In the genomic region with DNA sequence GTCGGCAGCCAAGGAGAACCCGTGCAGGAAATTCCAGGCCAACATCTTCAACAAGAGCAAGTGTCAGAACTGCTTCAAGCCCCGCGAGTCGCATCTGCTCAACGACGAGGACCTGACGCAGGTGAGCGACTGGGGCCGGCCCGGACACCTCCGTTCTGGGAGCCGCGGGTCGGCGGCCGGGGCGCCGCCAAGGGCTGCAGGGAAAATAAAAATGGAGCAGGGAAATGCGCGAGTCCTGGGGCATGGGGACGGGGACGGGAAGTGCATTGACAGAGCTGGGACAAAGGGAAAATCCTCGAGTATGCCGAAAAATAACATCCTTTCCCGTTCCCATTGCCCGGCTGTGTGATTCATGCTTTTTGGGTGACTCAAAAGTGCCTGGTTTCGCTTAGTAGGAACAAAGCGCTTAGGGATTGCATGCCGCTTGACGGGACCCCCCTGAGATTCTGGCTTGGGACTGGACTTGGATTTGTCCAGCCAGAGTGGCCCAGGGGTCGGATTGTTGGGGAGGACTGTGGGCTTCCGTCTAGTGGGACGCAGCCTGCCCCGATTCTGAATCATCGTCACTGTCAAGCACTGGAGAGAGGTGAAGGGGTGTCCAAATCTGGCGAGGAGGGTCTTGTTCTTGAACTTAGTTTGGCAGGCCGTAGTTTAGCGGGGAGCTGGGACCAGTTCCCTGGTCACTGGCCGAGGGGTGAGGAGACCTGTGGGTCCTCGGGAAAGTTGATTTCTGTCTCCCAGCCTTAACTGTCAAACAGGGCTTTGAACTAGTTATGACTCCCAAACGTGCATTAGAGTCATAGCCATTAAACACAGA, we compare ENCODE assay signal across 8 cellular contexts. TPM values are rescaled to one million over a fixed set of nuclear protein-coding genes. Genes with fewer than 3 reads are reported as not detected.
DNase-seq lines count a peak whose midpoint lies in the region.

No MANE protein-coding gene starts in this region.

- H3K4me3 ChIP-seq in SK-N-MC = peak overlapping the region; percentile 94
- H3K4me3 ChIP-seq in mesodermal cell (ENCODE audit: extremely low read depth, insufficient read depth, low read length, poor library complexity, severe bottlenecking) = peak overlapping the region; percentile 63
- peak overlapping the region; percentile 72 for H3K4me3 ChIP-seq in thymus (ENCODE audit: low read length)

- H3K4me1 ChIP-seq in mesodermal cell (ENCODE audit: control insufficient read depth, insufficient read depth, low read length, poor library complexity, severe bottlenecking) = peaks cover 24% of the 10 kb centered on the region
- peaks cover 29% of the 10 kb centered on the region for H3K4me1 ChIP-seq in thymus (ENCODE audit: control insufficient read depth, insufficient read depth, low read length)

- H3K27ac ChIP-seq in SK-N-MC (no peak overlapping the region), mesodermal cell (ENCODE audit: low read depth, low read length, severe bottlenecking) (peak overlapping the region; percentile 85), thymus (ENCODE audit: low read depth) (peak overlapping the region; percentile 54)

- DNase-seq in activated T-cell treated with anti-CD3 and anti-CD28 coated beads for 1 hour (ENCODE audit: low read depth) = peak; percentile 10
- no peak for DNase-seq in activated T-cell treated with anti-CD3 and anti-CD28 coated beads for 4 hours
- no peak for DNase-seq in SK-N-MC (ENCODE audit: low read depth, low spot score)
- peak; percentile 34 for DNase-seq in dedifferentiated amniotic fluid mesenchymal stem cell (ENCODE audit: extremely low spot score)
- DNase-seq in DMS153 (lab: John Stamatoyannopoulos, UW) = no peak
- DNase-seq in NK-92 (lab: John Stamatoyannopoulos, UW; ENCODE audit: unreplicated experiment) = no peak

- H3K36me3 ChIP-seq in SK-N-MC (ENCODE audit: insufficient read depth, low read length) (peaks cover 8% of the 10 kb centered on the region; the same call in 1 of the 2 replicates), mesodermal cell (ENCODE audit: control insufficient read depth, insufficient read depth, low read length) (peaks cover 11% of the 10 kb centered on the region), thymus (ENCODE audit: control insufficient read depth, insufficient read depth) (no peaks in the 10 kb centered on the region)

- H3K9ac ChIP-seq in SK-N-MC (ENCODE audit: insufficient read length) = peak overlapping the region; percentile 87

- H3K27me3 ChIP-seq in thymus (ENCODE audit: control insufficient read depth, insufficient read depth) = no peaks in the 10 kb centered on the region

- H3K9me3 ChIP-seq in SK-N-MC (ENCODE audit: low read depth, low read length) = 0 out of 2 replicates have a peak, but pooled peaks cover 4% of the 10 kb centered on the region
- no peaks in the 10 kb centered on the region for H3K9me3 ChIP-seq in mesodermal cell (ENCODE audit: control insufficient read depth, low read length)
- no peaks in the 10 kb centered on the region for H3K9me3 ChIP-seq in thymus (ENCODE audit: control insufficient read depth)

- WGBS in mesodermal cell (ENCODE audit: insufficient coverage in 2 of 2), 2 experiments = 1 to 2% methylated on average over 36 to 38 of the region's 42 CpGs
- WGBS in thymus = 1% methylated on average over 42 of the region's 42 CpGs

RNA-seq across cellular contexts. Expression of a gene that starts 0.8 kb away (rescaled TPM):
- 152 TPM for polyA plus RNA-seq in mesodermal cell (2013, experiment 1 of 2)
- polyA plus RNA-seq in mesodermal cell (2013, experiment 2 of 2) = 137 TPM
- polyA plus RNA-seq in thymus = 137 TPM

Comparison
In these comparisons a context has a peak if more than half of its experiments do, and no peak if none do; other contexts are left out.
1. DNase-seq: peak in activated T-cell treated with anti-CD3 and anti-CD28 coated beads for 1 hour (single experiment) and dedifferentiated amniotic fluid mesenchymal stem cell (single experiment); none in activated T-cell treated with anti-CD3 and anti-CD28 coated beads for 4 hours (single experiment), SK-N-MC (single experiment), DMS153 (single experiment) and NK-92 (single experiment).
2. Peak in every context shown above with its lines, with median percentiles within 50 percentile points of each other: H3K4me3 ChIP-seq.